15 cellular contexts compared by ENCODE assay signal in the genomic region with DNA sequence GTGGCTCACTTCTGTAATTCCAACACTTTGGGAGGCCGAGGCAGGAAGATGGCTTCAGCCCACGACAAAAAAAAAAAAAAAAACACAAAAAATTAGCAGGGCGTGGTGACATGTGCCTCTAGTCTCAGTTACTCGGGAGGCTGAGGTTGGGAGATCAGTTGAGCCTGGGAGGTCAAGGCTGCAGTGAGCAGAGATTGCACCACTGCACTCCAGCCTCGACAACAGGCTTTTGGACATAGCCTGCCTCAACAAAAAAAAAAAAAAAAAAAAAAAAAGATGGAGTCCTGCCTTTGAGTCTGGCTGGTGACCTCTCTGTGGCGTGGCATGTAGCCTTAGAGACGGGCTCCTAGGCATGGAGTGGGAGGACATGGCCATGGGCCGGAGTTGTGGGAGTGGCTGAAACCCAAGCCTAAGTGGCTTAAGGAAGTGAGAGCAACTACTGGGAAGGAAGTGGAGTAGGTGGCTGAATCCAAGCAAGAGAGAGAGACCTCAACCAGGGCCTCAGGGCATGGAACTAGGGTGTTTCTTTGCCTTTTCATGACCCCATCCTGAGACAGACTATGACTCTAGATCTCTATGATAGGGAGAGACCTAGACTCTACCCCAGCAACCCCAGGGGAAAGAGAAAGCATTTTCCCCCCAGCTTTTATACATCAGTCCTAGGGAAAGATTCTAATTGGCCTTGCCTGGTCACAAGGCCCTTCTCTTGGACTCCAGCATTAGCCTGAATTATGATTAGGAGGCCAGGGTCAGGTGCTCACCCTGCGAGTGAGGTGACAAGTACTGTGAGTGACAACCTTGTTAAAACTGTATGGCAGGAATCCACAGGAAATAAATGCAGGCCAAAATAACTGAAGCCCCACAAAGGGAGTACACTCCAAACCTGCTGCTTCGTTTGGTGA. TPM values are rescaled to one million over a fixed set of nuclear protein-coding genes. Genes with fewer than 3 reads are reported as not detected.
DNase-seq lines count a peak whose midpoint lies in the region; TF ChIP-seq lines count a peak whose summit lies in the region.
"Had no signal": no experiment of that assay in that cellular context is flagged by ENCODE, and none has a peak within 500 bp of the region (broad histone marks: within the 10 kb centered on the region; RNA-seq: fewer than 3 reads in every experiment).

No MANE protein-coding gene starts in this region.

- POLR2A ChIA-PET in RWPE1 (lab: Yijun Ruan, JAX; ENCODE audit: low non-redundant PET) = no interaction called here

- peak overlapping the region; percentile 47 for H3K4me3 Mint-ChIP-seq in endothelial cell (ENCODE audit: unreplicated experiment)
- H3K4me3 Mint-ChIP-seq: activated CD8-positive, alpha-beta memory T cell treated with anti-CD3 and anti-CD28 coated beads, Interleukin-2, amount 10 ng/mL, durations not matched to agents 7 days and 5 days had no signal

- no peak overlapping the region for H3K4me3 ChIP-seq in mesendoderm (ENCODE audit: low read length)
- H3K4me3 ChIP-seq: Peyer's patch, stomach, uterus had no signal

- H3K56ac ChIP-seq in mesendoderm (ENCODE audit: low read length) = no peak overlapping the region

- H3K4me2 ChIP-seq in mesendoderm (ENCODE audit: low read length) = no peak overlapping the region

- peaks cover 12% of the 10 kb centered on the region for H3K4me1 Mint-ChIP-seq in endothelial cell (ENCODE audit: unreplicated experiment)
- H3K4me1 Mint-ChIP-seq: activated CD8-positive, alpha-beta memory T cell treated with anti-CD3 and anti-CD28 coated beads, Interleukin-2, amount 10 ng/mL, durations not matched to agents 7 days and 5 days had no signal

- H3K27me3 ChIP-seq in mesendoderm (ENCODE audit: insufficient read depth, low read length, poor library complexity) = no peaks in the 10 kb centered on the region
- H3K27me3 ChIP-seq: Peyer's patch, stomach, uterus had no signal

- peaks cover 15% of the 10 kb centered on the region for H3K36me3 Mint-ChIP-seq in endothelial cell (ENCODE audit: low read depth, unreplicated experiment)
- H3K36me3 Mint-ChIP-seq: activated CD8-positive, alpha-beta memory T cell treated with anti-CD3 and anti-CD28 coated beads, Interleukin-2, amount 10 ng/mL, durations not matched to agents 7 days and 5 days had no signal

- CTCF ChIA-PET in RWPE1 (lab: Yijun Ruan, JAX) = no interaction called here

- no peaks in the 10 kb centered on the region for H3K79me2 ChIP-seq in mesendoderm (ENCODE audit: control insufficient read depth, insufficient read depth, low read length)

- H2BK5ac ChIP-seq in mesendoderm (ENCODE audit: low read length) = no peak overlapping the region

- no peaks in the 10 kb centered on the region for H3K9me3 Mint-ChIP-seq in endothelial cell (ENCODE audit: unreplicated experiment)

- WGBS in mesendoderm (ENCODE audit: extremely low coverage, insufficient coverage, low lambda C conversion rate) = no CpG with 5 or more reads among the region's 10 CpGs

- H3K27ac ChIP-seq in mesendoderm (ENCODE audit: low read depth, low read length) (no peak overlapping the region), RWPE1 (no peak overlapping the region)
- H3K27ac ChIP-seq: Peyer's patch, stomach, uterus had no signal

- H4K5ac ChIP-seq in mesendoderm (ENCODE audit: low read length) = no peak overlapping the region

- H3K4ac ChIP-seq in mesendoderm (ENCODE audit: low read depth, low read length) = no peak overlapping the region

- H3K9ac ChIP-seq in mesendoderm (ENCODE audit: low read length) = no peak overlapping the region

- no peaks in the 10 kb centered on the region for H3K36me3 ChIP-seq in mesendoderm (ENCODE audit: control insufficient read depth, insufficient read depth, low read length)
- H3K36me3 ChIP-seq: Peyer's patch, stomach, uterus had no signal

- peak; percentile 33 for DNase-seq in COLO829 (ENCODE audit: low spot score)
- DNase-seq in MV-4-11 (lab: John Stamatoyannopoulos, UW) = peak; percentile 94
- no peak for DNase-seq in endothelial cell (ENCODE audit: low spot score)
- peak; percentile 21 for DNase-seq in mesendoderm
- DNase-seq in COLO668 (lab: John Stamatoyannopoulos, UW; ENCODE audit: unreplicated experiment) = no peak
- no peak for DNase-seq in NCI-H510A treated with DMSO at 0.1 percent for 48 hours (lab: John Stamatoyannopoulos, UW)
- no peak for DNase-seq in GM13977 (ENCODE audit: low spot score)
- DNase-seq in RWPE1 (ENCODE audit: low spot score) = no peak
- DNase-seq: activated CD8-positive, alpha-beta memory T cell treated with anti-CD3 and anti-CD28 coated beads, Interleukin-2, amount 10 ng/mL, durations not matched to agents 7 days and 5 days; cortex of kidney; NCI-H187 treated with DMSO at 0.1 percent for 48 hours; NCI-H446 treated with DMSO at 0.1 percent for 48 hours; Peyer's patch; stomach; uterus had no signal

- H4K8ac ChIP-seq in mesendoderm (ENCODE audit: low read depth, low read length) = no peak overlapping the region

- H2AK5ac ChIP-seq in mesendoderm (ENCODE audit: low read length) = no peak overlapping the region

- H3K27me3 Mint-ChIP-seq in endothelial cell (ENCODE audit: unreplicated experiment) = peaks cover 5% of the 10 kb centered on the region

- no peaks in the 10 kb centered on the region for H3K4me1 ChIP-seq in mesendoderm (ENCODE audit: control insufficient read depth, low read depth, low read length)
- H3K4me1 ChIP-seq: Peyer's patch, uterus had no signal

- H2BK15ac ChIP-seq in mesendoderm (replicated peaks; ENCODE audit: low read depth) = no peak overlapping the region

- no peak overlapping the region for H3K23ac ChIP-seq in mesendoderm (ENCODE audit: low read length)

- no peak overlapping the region for H2BK120ac ChIP-seq in mesendoderm (ENCODE audit: low read depth, low read length)

- H3K79me1 ChIP-seq in mesendoderm (ENCODE audit: low read length) = no peaks in the 10 kb centered on the region

- no peak overlapping the region for H3K27ac Mint-ChIP-seq in endothelial cell (ENCODE audit: unreplicated experiment)
- H3K27ac Mint-ChIP-seq: activated CD8-positive, alpha-beta memory T cell treated with anti-CD3 and anti-CD28 coated beads, Interleukin-2, amount 10 ng/mL, durations not matched to agents 7 days and 5 days had no signal

- no peak overlapping the region for H3K18ac ChIP-seq in mesendoderm (ENCODE audit: low read length)

- in situ Hi-C loops in GM13977 (cut with MboI; ENCODE audit: low pct_unique_long_range_greater_than_20kb, low sequenced_read_pairs, unreplicated experiment) = no loop called here

- no peak for TF ChIP-seq CTCF in endothelial cell (IDR thresholded peaks at IDR 0.05; ENCODE audit: unreplicated experiment)
- TF ChIP-seq CTCF in GM13977 (IDR thresholded peaks at IDR 0.05; ENCODE audit: extremely low read depth, insufficient read depth, missing control alignments) = no peak
- no peak for TF ChIP-seq CTCF in RWPE1 (conservative IDR thresholded peaks at IDR 0.05; ENCODE audit: low read depth)

RNA-seq across cellular contexts. Expression of a gene that starts 34.2 kb away (rescaled TPM):
- 70.1 TPM for total RNA-seq in endothelial cell (ENCODE audit: unreplicated experiment)
- polyA plus RNA-seq in mesendoderm (2013, experiment 1 of 2) = 0.34 TPM
- polyA plus RNA-seq in mesendoderm (2013, experiment 2 of 2) = 0.41 TPM

Comparison
In these comparisons a context has a peak if more than half of its experiments do, and no peak if none do; other contexts are left out.
1. DNase-seq: peak in COLO829 (single experiment), MV-4-11 (single experiment) and mesendoderm (single experiment); none in endothelial cell (single experiment), COLO668 (single experiment), NCI-H510A treated with DMSO at 0.1 percent for 48 hours (single experiment), GM13977 (single experiment) and RWPE1 (single experiment).